15 cellular contexts compared by ENCODE assay signal in genomic region chr2:148534416-148535205, GRCh38.
DNase-seq lines count a peak whose midpoint lies in the region; ATAC-seq and TF ChIP-seq lines count a peak whose summit lies in the region.
"Had no signal": no experiment of that assay in that cellular context is flagged by ENCODE, and none has a peak within 500 bp of the region (broad histone marks: within the 10 kb centered on the region; RNA-seq: fewer than 3 reads in every experiment).

No MANE protein-coding gene starts in this region.

- H4K20me1 ChIP-seq in BLaER1 treated with 17β-estradiol and CSF1 and Interleukin-3, amounts not matched to agents 10 nM and 100 nM, result no peaks in the 10 kb centered on the region

- no peak overlapping the region for H3K4me3 ChIP-seq in BLaER1 treated with 17β-estradiol and CSF1 and Interleukin-3, amounts not matched to agents 10 nM and 100 nM
- H3K4me3 ChIP-seq in foreskin fibroblast (ENCODE audit: low read depth in 1 of 2, low read length in 2 of 2), result no peak overlapping the region
- no peak overlapping the region for H3K4me3 ChIP-seq in BE2C (ENCODE audit: low read depth, low read length)
- H3K4me3 ChIP-seq: coronary artery, mucosa of descending colon had no signal

- CTCF ChIA-PET in RWPE1 (lab: Yijun Ruan, JAX), result no interaction called here

- H3K27ac ChIP-seq in BLaER1 treated with 17β-estradiol and CSF1 and Interleukin-3, amounts not matched to agents 10 nM and 100 nM, result no peak overlapping the region
- no peak overlapping the region for H3K27ac ChIP-seq in RWPE1
- H3K27ac ChIP-seq: coronary artery had no signal

- no peak for TF ChIP-seq CTCF in foreskin fibroblast (IDR thresholded peaks at IDR 0.05; ENCODE audit: low read depth, low read length)
- TF ChIP-seq CTCF in RWPE1 (conservative IDR thresholded peaks at IDR 0.05; ENCODE audit: low read depth), result no peak
- TF ChIP-seq CTCF in BE2C (IDR thresholded peaks at IDR 0.05; ENCODE audit: low read depth, low read length), result no peak

- H3K27me3 ChIP-seq in BLaER1 treated with 17β-estradiol and CSF1 and Interleukin-3, amounts not matched to agents 10 nM and 100 nM, result no peaks in the 10 kb centered on the region
- H3K27me3 ChIP-seq in BE2C, result no peaks in the 10 kb centered on the region

- H3K9me3 ChIP-seq in BLaER1 treated with 17β-estradiol and CSF1 and Interleukin-3, amounts not matched to agents 10 nM and 100 nM (replicated peaks in 1 of 11), result no peaks in the 10 kb centered on the region
- no peaks in the 10 kb centered on the region for H3K9me3 ChIP-seq in BE2C
- H3K9me3 ChIP-seq: mucosa of descending colon had no signal

- POLR2A ChIA-PET in RWPE1 (lab: Yijun Ruan, JAX; ENCODE audit: low non-redundant PET), result no interaction called here

- H3K4me2 ChIP-seq in BLaER1 treated with 17β-estradiol and CSF1 and Interleukin-3, amounts not matched to agents 10 nM and 100 nM, result peak overlapping the region in 6 of 11 experiments; percentile 19 to 40 (median 34); a peak in 11 of 22 replicates

- H3K9ac ChIP-seq in BLaER1 treated with 17β-estradiol and CSF1 and Interleukin-3, amounts not matched to agents 10 nM and 100 nM, result no peak overlapping the region

- no peaks in the 10 kb centered on the region for H3K36me3 ChIP-seq in BLaER1 treated with 17β-estradiol and CSF1 and Interleukin-3, amounts not matched to agents 10 nM and 100 nM
- no peaks in the 10 kb centered on the region for H3K36me3 ChIP-seq in BE2C

- H3K4me1 ChIP-seq in BLaER1 treated with 17β-estradiol and CSF1 and Interleukin-3, amounts not matched to agents 10 nM and 100 nM, result peaks cover 0 to 35% (median 13%) of the 10 kb centered on the region in 10 experiments; a peak in 16 of 20 replicates
- no peaks in the 10 kb centered on the region for H3K4me1 ChIP-seq in BE2C

- DNase-seq in NCI-H82 treated with DMSO at 0.1 percent for 48 hours (lab: John Stamatoyannopoulos, UW; ENCODE audit: unreplicated experiment) (peak; percentile 61), foreskin fibroblast (peak; percentile 17 to 71), mucosa of gallbladder (ENCODE audit: low spot score) (peak; percentile 36), RWPE1 (ENCODE audit: low spot score) (no peak), BE2C (no peak)
- DNase-seq: activated naive CD8-positive, alpha-beta T cell treated with anti-CD3 and anti-CD28 coated beads, Interleukin-2, amount 10 ng/mL, durations not matched to agents 7 days and 5 days; AML-193; DMS79 treated with DMSO at 0.1 percent for 48 hours; NCI-H774; stimulated activated CD4-positive, alpha-beta T cell treated with anti-CD3 and anti-CD28 coated beads, Interleukin-2, amount 100 ng/mL, for 48 hours had no signal

- no peak for ATAC-seq in GM21723 (IDR thresholded peaks at IDR 0.05; ENCODE audit: unreplicated experiment)
- ATAC-seq in GM21529 (IDR thresholded peaks at IDR 0.05; ENCODE audit: unreplicated experiment), result no peak
- ATAC-seq: mucosa of descending colon had no signal

Comparison
In these comparisons a context has a peak if more than half of its experiments do, and no peak if none do; other contexts are left out.
1. DNase-seq: peak in NCI-H82 treated with DMSO at 0.1 percent for 48 hours (single experiment), foreskin fibroblast (2 of 2) and mucosa of gallbladder (single experiment); none in RWPE1 (single experiment) and BE2C (single experiment).